Comparison of ENCODE assay signal across 9 cellular contexts in genomic region chr2:240451791-240452470, GRCh38. TPM values are rescaled to one million over a fixed set of nuclear protein-coding genes. Genes with fewer than 3 reads are reported as not detected.
DNase-seq lines count a peak whose midpoint lies in the region; ATAC-seq and TF ChIP-seq lines count a peak whose summit lies in the region.
"Had no signal": no experiment of that assay in that cellular context is flagged by ENCODE, and none has a peak within 500 bp of the region (broad histone marks: within the 10 kb centered on the region; RNA-seq: fewer than 3 reads in every experiment).

No MANE protein-coding gene starts in this region.

- intact Hi-C loops in ascending aorta (cut with DNase I) = loop anchor here (1.0 to 2.0 kb wide), 2 partner anchors 14 to 115 kb away; no protein-coding TSS in a partner anchor

- H3K4me1 ChIP-seq in ascending aorta (peaks cover 10 to 25% of the 10 kb centered on the region in 2 donors), skeletal muscle satellite cell (ENCODE audit: control insufficient read depth, insufficient read depth, low read length) (peaks cover 30% of the 10 kb centered on the region)

- H3K9me3 ChIP-seq in ascending aorta = no peaks in the 10 kb centered on the region
- H3K9me3 ChIP-seq in skeletal muscle satellite cell (replicated peaks; ENCODE audit: low read length) = no peaks in the 10 kb centered on the region

- no peak for TF ChIP-seq CTCF in ascending aorta (IDR thresholded peaks at IDR 0.05)

- H3K27me3 ChIP-seq in H7 (ENCODE audit: control insufficient read depth, insufficient read depth, low read length) (peaks cover 26% of the 10 kb centered on the region), ascending aorta (no peaks in the 10 kb centered on the region), skeletal muscle satellite cell (ENCODE audit: control insufficient read depth, insufficient read depth, low read length) (no peaks in the 10 kb centered on the region)

- ATAC-seq in HG02610 (IDR thresholded peaks at IDR 0.05; ENCODE audit: unreplicated experiment) = no peak
- ATAC-seq in GM21515 (IDR thresholded peaks at IDR 0.05; ENCODE audit: unreplicated experiment) = no peak

- DNase-seq in H7 (no peak), ascending aorta (ENCODE audit: low spot score in 2 of 2) (no peak)
- DNase-seq in stimulated activated naive CD4-positive, alpha-beta T cell (lab: John Stamatoyannopoulos, UW) = no peak
- DNase-seq in stimulated activated CD8-positive, alpha-beta memory T cell treated with anti-CD3 and anti-CD28 coated beads, Interleukin-4, amount 100 ng/mL, for 48 hours = no peak

- no peak overlapping the region for H3K27ac ChIP-seq in ascending aorta

- peak overlapping the region; percentile 90 for H3K4me2 ChIP-seq in skeletal muscle satellite cell (ENCODE audit: low read length)

- H3K4me3 ChIP-seq in H7 (ENCODE audit: insufficient read depth, low read depth, low read length) (peak overlapping the region; percentile 39), ascending aorta (peak overlapping the region; percentile 67 to 90), iPS-11a (ENCODE audit: low read depth, low read length) (peak overlapping the region; percentile 10), skeletal muscle satellite cell (ENCODE audit: low read length) (peak overlapping the region; percentile 69)
- H3K4me3 ChIP-seq: GM12878 had no signal

- no peaks in the 10 kb centered on the region for H3K36me3 ChIP-seq in H7 (replicated peaks; ENCODE audit: control insufficient read depth, insufficient read depth, low read length)
- no peaks in the 10 kb centered on the region for H3K36me3 ChIP-seq in ascending aorta
- no peaks in the 10 kb centered on the region for H3K36me3 ChIP-seq in skeletal muscle satellite cell (ENCODE audit: insufficient read depth, low read length)

- peak overlapping the region; percentile 37 for H3K9ac ChIP-seq in skeletal muscle satellite cell (ENCODE audit: low read depth, low read length)

RNA-seq across cellular contexts. Expression of gene GPC1, which starts 16.5 kb away (rescaled TPM):
- total RNA-seq in H7 (2014; rRNA removed; shearing (Covaris generic)) = 28.4 and 32.0 TPM in 2 replicates
- total RNA-seq in ascending aorta = 123 TPM
- total RNA-seq in skeletal muscle satellite cell (2012; rRNA removed) = 102 and 105 TPM in 2 replicates

Comparison
In these comparisons a context has a peak if more than half of its experiments do, and no peak if none do; other contexts are left out.
1. H3K4me3 ChIP-seq: peak in every context shown above with its lines; median percentile 78 in ascending aorta; 69 in skeletal muscle satellite cell; 39 in H7; 10 in iPS-11a.